Comparison of ENCODE assay signal across 27 cellular contexts in the genomic region with DNA sequence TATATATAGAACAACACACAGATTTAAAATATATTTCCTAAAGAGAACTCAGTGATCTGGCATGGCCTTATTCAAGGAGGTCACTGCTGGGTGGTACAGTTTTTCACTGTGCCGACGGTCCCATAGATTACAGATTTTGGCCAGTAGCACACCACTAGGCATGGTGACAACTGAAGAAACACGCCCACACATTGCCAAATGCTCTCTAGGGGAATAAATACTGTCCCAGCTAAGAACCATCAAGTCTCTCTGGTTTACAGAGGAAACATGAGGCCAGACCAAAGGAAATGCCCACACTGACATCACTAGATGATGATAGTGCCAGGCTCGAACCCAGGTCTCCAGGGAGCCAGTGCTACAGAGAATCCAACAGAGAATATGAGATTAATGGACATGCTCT.
"Had no signal": no experiment of that assay in that cellular context is flagged by ENCODE, and none has a peak within 500 bp of the region (broad histone marks: within the 10 kb centered on the region; RNA-seq: fewer than 3 reads in every experiment).

No MANE protein-coding gene starts in this region.

- H3K4me1 Mint-ChIP-seq: nephron, neural progenitor cell had no signal

- H3K9me3 ChIP-seq: ovary, psoas muscle, right lobe of liver, sigmoid colon, thyroid gland, upper lobe of left lung, vagina had no signal

- H3K4me3 Mint-ChIP-seq: natural killer cell; nephron; neural progenitor cell; stimulated activated naive B cell treated with anti-CD40 and anti-IgM and Interleukin-4, amounts not matched to agents 10 μg/mL and 1 μg/mL and 100 μg/mL, for 72 hours; stimulated activated naive CD8-positive, alpha-beta T cell treated with anti-CD3 and anti-CD28 coated beads, Interleukin-15, Interleukin-2, amounts not matched to agents 100 ng/mL and 50 ng/mL, for 24 hours had no signal

- H3K27ac ChIP-seq: neural progenitor cell, ovary, parathyroid adenoma, psoas muscle, right lobe of liver, sigmoid colon, stomach, thoracic aorta, thyroid gland, tibial nerve, upper lobe of left lung, vagina had no signal

- ATAC-seq: natural killer cell; psoas muscle; right cardiac atrium; stimulated activated naive B cell treated with anti-CD40 and anti-IgM and Interleukin-4, amounts not matched to agents 10 μg/mL and 1 μg/mL and 100 μg/mL, for 72 hours had no signal

- H3K27me3 ChIP-seq: neural progenitor cell, ovary, right lobe of liver, sigmoid colon, stomach, thyroid gland, tibial nerve, upper lobe of left lung, vagina had no signal

- H3K27ac Mint-ChIP-seq: nephron; neural progenitor cell; progenitor cell of endocrine pancreas; stimulated activated naive B cell treated with anti-CD40 and anti-IgM and Interleukin-4, amounts not matched to agents 10 μg/mL and 1 μg/mL and 100 μg/mL, for 72 hours; stimulated activated naive CD8-positive, alpha-beta T cell treated with anti-CD3 and anti-CD28 coated beads, Interleukin-15, Interleukin-2, amounts not matched to agents 100 ng/mL and 50 ng/mL, for 24 hours had no signal

- H3K4me1 ChIP-seq: neural progenitor cell, parathyroid adenoma, psoas muscle had no signal

- H3K36me3 ChIP-seq: neural progenitor cell, ovary, sigmoid colon, thoracic aorta, vagina had no signal

- H3K9ac ChIP-seq: neural progenitor cell, parathyroid adenoma had no signal

- H3K9me3 Mint-ChIP-seq: natural killer cell had no signal

- DNase-seq: natural killer cell; occipital lobe; ovary; posterior cingulate gyrus; psoas muscle; right cardiac atrium; right lobe of liver; sigmoid colon; small intestine; stimulated activated CD4-positive, alpha-beta T cell treated with anti-CD3 and anti-CD28 coated beads, Interleukin-1b, Interleukin-23, amount 100 ng/mL, for 48 hours; stimulated activated CD4-positive, alpha-beta T cell treated with anti-CD3 and anti-CD28 coated beads, Interleukin-4, amount 100 ng/mL, for 1 hour; stimulated activated CD4-positive, alpha-beta T cell treated with anti-CD3 and anti-CD28 coated beads, Interleukin-4, amount 100 ng/mL, for 4 hours; stimulated activated CD8-positive, alpha-beta memory T cell treated with anti-CD3 and anti-CD28 coated beads, Interleukin-4, amount 100 ng/mL, for 48 hours; stimulated activated naive B cell treated with anti-CD40 and anti-IgM and Interleukin-4, amounts not matched to agents 10 μg/mL and 1 μg/mL and 100 μg/mL, for 72 hours; stimulated activated naive CD4-positive, alpha-beta T cell treated with Interleukin-2 at 50 U/mL for 16 hours; stomach; thyroid gland; trophoblast cell; upper lobe of left lung had no signal

- H3K4me3 ChIP-seq: neural progenitor cell, ovary, psoas muscle, right lobe of liver, sigmoid colon, stomach, thoracic aorta, thyroid gland, tibial nerve, upper lobe of left lung, vagina had no signal

- H3K27me3 Mint-ChIP-seq: progenitor cell of endocrine pancreas; stimulated activated naive B cell treated with anti-CD40 and anti-IgM and Interleukin-4, amounts not matched to agents 10 μg/mL and 1 μg/mL and 100 μg/mL, for 72 hours; stimulated activated naive CD8-positive, alpha-beta T cell treated with anti-CD3 and anti-CD28 coated beads, Interleukin-15, Interleukin-2, amounts not matched to agents 100 ng/mL and 50 ng/mL, for 24 hours had no signal

- H3K4me2 ChIP-seq: neural progenitor cell had no signal
